In the genomic region with DNA sequence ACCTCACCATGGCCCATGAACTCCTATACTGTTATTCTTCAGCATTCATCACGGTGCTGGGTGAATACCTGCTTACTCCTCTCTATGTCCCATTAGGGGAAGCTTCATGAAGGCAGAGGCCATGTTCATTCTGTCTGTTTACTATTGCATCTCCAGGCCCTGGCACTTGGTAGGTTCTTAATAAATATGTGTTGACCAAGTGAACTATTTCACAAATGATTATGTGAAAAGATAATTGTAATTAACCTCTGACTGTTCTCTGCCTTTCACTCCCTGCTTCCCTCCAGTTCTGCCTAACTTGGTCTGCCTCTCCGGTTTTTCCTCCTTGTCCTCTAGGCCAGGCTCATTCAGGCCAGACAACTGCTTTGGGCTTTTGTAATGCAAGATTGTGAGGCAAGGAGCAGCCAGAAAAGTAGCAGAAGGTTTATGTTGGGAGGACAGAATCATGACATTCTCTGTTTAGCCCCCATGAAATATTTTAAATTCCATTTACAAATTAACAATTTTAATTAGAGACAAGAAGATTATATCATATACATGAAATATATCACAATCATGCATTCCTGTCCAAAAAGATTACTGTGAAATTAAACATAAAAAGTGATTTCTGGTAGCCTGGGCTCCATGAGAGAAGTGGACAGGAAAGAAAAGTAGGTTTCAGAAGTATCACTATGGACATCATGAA, we compare ENCODE assay signal across 19 cellular contexts.
"Had no signal": no experiment of that assay in that cellular context is flagged by ENCODE, and none has a peak within 500 bp of the region (broad histone marks: within the 10 kb centered on the region; RNA-seq: fewer than 3 reads in every experiment).

No MANE protein-coding gene starts in this region.

- H3K27ac Mint-ChIP-seq: activated naive CD4-positive, alpha-beta T cell treated with anti-CD3 and anti-CD28 coated beads, Interleukin-2, amount 10 ng/mL, durations not matched to agents 7 days and 5 days; activated T-cell treated with anti-CD3 and anti-CD28 coated beads, Interleukin-2, amount 50 U/mL, for 24 hours; naive thymus-derived CD8-positive, alpha-beta T cell; T-cell had no signal

- H3K27ac ChIP-seq: neutrophil, tibial nerve, uterus had no signal

- H3K4me3 Mint-ChIP-seq: activated naive CD4-positive, alpha-beta T cell treated with anti-CD3 and anti-CD28 coated beads, Interleukin-2, amount 10 ng/mL, durations not matched to agents 7 days and 5 days; activated T-cell treated with anti-CD3 and anti-CD28 coated beads, Interleukin-2, amount 50 U/mL, for 24 hours; naive thymus-derived CD8-positive, alpha-beta T cell; T-cell had no signal

- DNase-seq: activated CD4-positive, alpha-beta T cell treated with anti-CD3 and anti-CD28 coated beads for 1 hour; activated CD4-positive, alpha-beta T cell treated with anti-CD3 and anti-CD28 coated beads, Interleukin-2, amount 50 U/mL, for 4 hours; activated naive CD4-positive, alpha-beta T cell treated with anti-CD3 and anti-CD28 coated beads, Interleukin-2, amount 10 ng/mL, durations not matched to agents 7 days and 5 days; activated T-cell treated with anti-CD3 and anti-CD28 coated beads, Interleukin-2, amount 50 U/mL, for 24 hours; foreskin melanocyte; head of caudate nucleus; naive thymus-derived CD8-positive, alpha-beta T cell; posterior cingulate gyrus; retina; stimulated activated CD4-positive, alpha-beta T cell treated with anti-CD3 and anti-CD28 coated beads, Interleukin-4, amount 100 ng/mL, for 1 hour; stimulated activated naive CD4-positive, alpha-beta T cell treated with Interleukin-2 at 50 U/mL for 16 hours; substantia nigra; T-cell; T-helper 9 cell; uterus had no signal

- H3K36me3 Mint-ChIP-seq: activated naive CD4-positive, alpha-beta T cell treated with anti-CD3 and anti-CD28 coated beads, Interleukin-2, amount 10 ng/mL, durations not matched to agents 7 days and 5 days; naive thymus-derived CD8-positive, alpha-beta T cell; T-cell had no signal

- ATAC-seq: naive thymus-derived CD8-positive, alpha-beta T cell; T-cell had no signal

- H3K36me3 ChIP-seq: neutrophil, tibial nerve, uterus had no signal

- FAIRE-seq: colon, islet of Langerhans had no signal

- H3K4me3 ChIP-seq: tibial nerve, uterus had no signal

- H3K9me3 ChIP-seq: neutrophil, uterus had no signal

- H3K27me3 ChIP-seq: neutrophil, tibial nerve, uterus had no signal

- H3K9me3 Mint-ChIP-seq: activated naive CD4-positive, alpha-beta T cell treated with anti-CD3 and anti-CD28 coated beads, Interleukin-2, amount 10 ng/mL, durations not matched to agents 7 days and 5 days; activated T-cell treated with anti-CD3 and anti-CD28 coated beads, Interleukin-2, amount 50 U/mL, for 24 hours; T-cell had no signal
